Comparison of ENCODE assay signal across 8 cellular contexts in genomic region chr17:7579001-7579838, GRCh38. TPM values are rescaled to one million over a fixed set of nuclear protein-coding genes. Genes with fewer than 3 reads are reported as not detected.
DNase-seq lines count a peak whose midpoint lies in the region; ATAC-seq and TF ChIP-seq lines count a peak whose summit lies in the region.

Gene CD68 (plus strand): TSS chr17:7579638. CDS start chr17:7579678, 40 bp downstream.

- H3K27ac ChIP-seq in colonic mucosa: peak within 1 kb of the TSS; percentile 78

- no peaks in the 10 kb centered on the region for H3K27me3 Mint-ChIP-seq in activated B cell treated with CpG ODN at 0.5 μM for 24 hours

- H3K9me3 Mint-ChIP-seq in activated B cell treated with CpG ODN at 0.5 μM for 24 hours: no peaks in the 10 kb centered on the region

- TF ChIP-seq CTCF in LNCaP clone FGC (IDR thresholded peaks at IDR 0.05; ENCODE audit: control insufficient read depth, extremely low read depth, insufficient read depth) (no peak), activated B cell treated with CpG ODN at 0.5 μM for 24 hours (IDR thresholded peaks at IDR 0.05) (no peak), colonic mucosa (IDR thresholded peaks at IDR 0.05) (no peak), lower leg skin (IDR thresholded peaks at IDR 0.05) (no peak)

- peaks cover 29% of the 10 kb centered on the region for H3K36me3 ChIP-seq in colonic mucosa

- ATAC-seq in activated B cell treated with CpG ODN at 0.5 μM for 24 hours (ENCODE audit: low read depth) (peak; percentile 75), GM21528 (IDR thresholded peaks at IDR 0.05; ENCODE audit: low FRiP score, unreplicated experiment) (no peak)

- peaks cover 15% of the 10 kb centered on the region for H3K4me1 ChIP-seq in colonic mucosa

- peak within 1 kb of the TSS; percentile 48 to 85 for H3K9ac ChIP-seq in colonic mucosa (ENCODE audit: low read depth in 2 of 2, low read length in 2 of 2)

- intact Hi-C loops in activated B cell treated with CpG ODN at 0.5 μM for 24 hours (cut with micrococcal nuclease): no loop called here
- intact Hi-C loops in colonic mucosa (cut with DNase I): no loop called here
- intact Hi-C loops in lower leg skin (cut with DNase I; ENCODE audit: low total_unique reads): no loop called here

- CTCF ChIA-PET in activated B cell treated with CpG ODN at 0.5 μM for 24 hours (lab: Charles Lee): interaction anchor here (3.5 kb wide), 1 partner anchor 10 kb away, joined by 22 read pairs; the partner anchor contains the start of gene SOX15

- no peak within 1 kb of the TSS for H3K4me3 ChIP-seq in LNCaP clone FGC (ENCODE audit: low read depth, low read length)
- peak within 1 kb of the TSS; percentile 15 for H3K4me3 ChIP-seq in colonic mucosa
- no peak within 1 kb of the TSS for H3K4me3 ChIP-seq in lower leg skin (ENCODE audit: low read depth, poor library complexity, severe bottlenecking)

- DNase-seq in AG20443 (ENCODE audit: low spot score): peak; percentile 88
- peak; percentile 40 for DNase-seq in GM19240 (ENCODE audit: insufficient read length, low spot score)
- DNase-seq in LNCaP clone FGC (ENCODE audit: low read depth): peak; percentile 68
- DNase-seq in activated B cell treated with CpG ODN at 0.5 μM for 24 hours: peak; percentile 61
- peak; percentile 80 for DNase-seq in colonic mucosa
- DNase-seq in lower leg skin (ENCODE audit: low spot score in 2 of 2): peak; percentile 89 to 95
- DNase-seq in stimulated activated CD8-positive, alpha-beta memory T cell treated with anti-CD3 and anti-CD28 coated beads, Interleukin-12 subunit alpha, Interleukin-12 subunit beta, amount 100 ng/mL, for 1 hour (ENCODE audit: low read depth): peak; percentile 37

- H3K27ac Mint-ChIP-seq in activated B cell treated with CpG ODN at 0.5 μM for 24 hours: peak within 1 kb of the TSS; percentile 89

- peaks cover 90% of the 10 kb centered on the region for H3K4me1 Mint-ChIP-seq in activated B cell treated with CpG ODN at 0.5 μM for 24 hours

- H3K4me3 Mint-ChIP-seq in activated B cell treated with CpG ODN at 0.5 μM for 24 hours: peak within 1 kb of the TSS; percentile 25

- POLR2A ChIA-PET in activated B cell treated with CpG ODN at 0.5 μM for 24 hours (lab: Charles Lee): interaction anchor here (0.6 to 3.1 kb wide), 23 partner anchors 8 to 798 kb away, joined by 3 to 36 read pairs (median 5); partner anchors contain the start of genes ACAP1, FXR2, PHF23 and POLR2A

- no peaks in the 10 kb centered on the region for H3K9me3 ChIP-seq in colonic mucosa

- WGBS in lower leg skin, 2 donors: 9 to 12% methylated on average over 7 of the region's 7 CpGs

- H3K36me3 Mint-ChIP-seq in activated B cell treated with CpG ODN at 0.5 μM for 24 hours (ENCODE audit: low read depth): peaks cover 73% of the 10 kb centered on the region

- no peaks in the 10 kb centered on the region for H3K27me3 ChIP-seq in colonic mucosa

- peak in 1 of 2 donors; percentile 46 for TF ChIP-seq POLR2A in lower leg skin (IDR thresholded peaks at IDR 0.05)

RNA-seq across cellular contexts. Expression of gene CD68, which starts in this region (rescaled TPM):
- 7.2 and 7.8 TPM in 2 replicates for total RNA-seq in activated B cell treated with CpG ODN at 0.5 μM for 24 hours
- 10 to 100 TPM; 37.7 to 56.6 TPM for total RNA-seq in colonic mucosa
- total RNA-seq in lower leg skin: 10 to 100 TPM; 14.2 to 26.9 (median 16.2) TPM

Comparison
In these comparisons a context has a peak if more than half of its experiments do, and no peak if none do; other contexts are left out.
1. DNase-seq: peak in every context shown above with its lines; median percentile 92 in lower leg skin; 88 in AG20443; 80 in colonic mucosa; 68 in LNCaP clone FGC; 61 in activated B cell treated with CpG ODN at 0.5 μM for 24 hours; 40 in GM19240; 37 in stimulated activated CD8-positive, alpha-beta memory T cell treated with anti-CD3 and anti-CD28 coated beads, Interleukin-12 subunit alpha, Interleukin-12 subunit beta, amount 100 ng/mL, for 1 hour.